Comparison of ENCODE assay signal across 8 cellular contexts in the genomic region with DNA sequence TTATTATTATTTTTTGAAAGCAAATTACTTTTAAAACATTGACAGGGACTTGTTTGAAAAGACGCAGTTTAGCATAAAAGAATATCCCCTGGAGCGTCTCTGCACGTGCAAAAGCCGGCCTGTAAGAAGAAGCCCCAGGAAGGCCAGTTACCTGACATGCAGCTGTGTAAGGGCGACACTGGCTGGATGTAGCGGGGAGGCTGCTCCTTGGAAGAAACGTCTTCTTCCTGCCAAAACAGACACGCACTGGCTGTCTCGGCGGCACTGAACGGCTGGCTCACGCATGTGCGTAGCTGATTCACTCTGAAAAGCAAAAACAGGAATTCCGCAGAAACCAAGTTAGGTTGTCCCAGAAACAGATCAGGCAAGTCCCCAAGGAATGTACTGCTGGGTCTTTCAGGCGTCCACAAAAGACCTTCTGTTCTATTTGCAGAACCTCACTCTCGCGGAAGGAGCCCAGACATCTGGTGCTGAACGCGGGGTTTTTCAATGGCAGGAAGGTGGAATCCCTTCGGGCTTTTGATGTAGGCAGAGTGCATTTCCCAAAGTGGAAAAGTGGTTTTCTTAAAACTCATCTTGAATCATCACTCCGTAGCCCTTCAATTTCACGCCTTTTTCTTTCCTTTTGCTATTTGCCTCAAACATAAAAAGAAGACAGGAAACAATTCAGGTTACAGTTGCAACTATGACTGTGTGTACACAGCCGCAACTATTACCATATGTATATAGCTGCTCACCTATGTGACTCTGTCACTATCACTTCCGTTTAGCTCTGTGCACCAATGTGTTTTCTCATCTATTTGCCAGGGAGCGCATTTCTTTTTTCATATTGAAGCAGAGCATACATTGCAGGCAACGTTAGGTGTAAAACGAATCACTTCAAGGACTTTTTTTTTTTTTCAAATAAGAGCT. TPM values are rescaled to one million over a fixed set of nuclear protein-coding genes. Genes with fewer than 3 reads are reported as not detected.
DNase-seq lines count a peak whose midpoint lies in the region; ATAC-seq, FAIRE-seq and TF ChIP-seq lines count a peak whose summit lies in the region.

No MANE protein-coding gene starts in this region.

- ATAC-seq in RWPE2 (ENCODE audit: low read depth) = peak; percentile 71

- H3K4me1 ChIP-seq in RWPE2 (ENCODE audit: insufficient read depth, poor library complexity, severe bottlenecking) (no peaks in the 10 kb centered on the region), kidney (ENCODE audit: control insufficient read depth in 1 of 2, insufficient read depth in 1 of 2, low read depth in 1 of 2, low read length in 2 of 2) (no peaks in the 10 kb centered on the region)

- H3K27me3 ChIP-seq in RWPE2 (ENCODE audit: insufficient read depth, poor library complexity, severe bottlenecking) = no peaks in the 10 kb centered on the region

- intact Hi-C loops in dendritic cell treated with granulocyte-macrophage colony-stimulating factor and Interleukin-4, amounts not matched to agents 40 ng/mL and 50 ng/mL, for 4 days (cut with micrococcal nuclease) = no loop called here
- intact Hi-C loops in kidney (cut with DNase I) = no loop called here

- CTCF ChIA-PET in GM10248 (lab: Yijun Ruan, JAX) = no interaction called here

- H3K36me3 Mint-ChIP-seq in dendritic cell treated with granulocyte-macrophage colony-stimulating factor and Interleukin-4, amounts not matched to agents 40 ng/mL and 50 ng/mL, for 4 days (ENCODE audit: low read depth) = no peaks in the 10 kb centered on the region

- peaks cover 2% of the 10 kb centered on the region for H3K27me3 Mint-ChIP-seq in dendritic cell treated with granulocyte-macrophage colony-stimulating factor and Interleukin-4, amounts not matched to agents 40 ng/mL and 50 ng/mL, for 4 days

- H3K27ac Mint-ChIP-seq in dendritic cell treated with granulocyte-macrophage colony-stimulating factor and Interleukin-4, amounts not matched to agents 40 ng/mL and 50 ng/mL, for 4 days = no peak overlapping the region

- TF ChIP-seq CTCF in RWPE2 (IDR thresholded peaks at IDR 0.05; ENCODE audit: poor library complexity, severe bottlenecking) (peak; percentile 17), kidney (IDR thresholded peaks at IDR 0.05; ENCODE audit: borderline replicate concordance, extremely low read depth, insufficient read depth) (no peak), GM10248 (IDR thresholded peaks at IDR 0.05; ENCODE audit: control extremely low read depth, extremely low read depth, low read depth, missing control alignments) (no peak)

- no peaks in the 10 kb centered on the region for H3K4me1 Mint-ChIP-seq in dendritic cell treated with granulocyte-macrophage colony-stimulating factor and Interleukin-4, amounts not matched to agents 40 ng/mL and 50 ng/mL, for 4 days (ENCODE audit: low read depth)

- peak overlapping the region; percentile 13 for H3K4me3 Mint-ChIP-seq in dendritic cell treated with granulocyte-macrophage colony-stimulating factor and Interleukin-4, amounts not matched to agents 40 ng/mL and 50 ng/mL, for 4 days

- DNase-seq in EH (ENCODE audit: low read depth) (peak; percentile 52), RWPE2 (ENCODE audit: low spot score) (no peak), nucleus accumbens (lab: John Stamatoyannopoulos, UW) (peak in 49 of 56 donors; percentile 1 to 67 (median 24)), NCI-H510A (lab: John Stamatoyannopoulos, UW) (no peak), kidney (no peak), NCI-H226 (no peak), GM10248 (ENCODE audit: extremely low spot score) (no peak)

- no peaks in the 10 kb centered on the region for H3K36me3 ChIP-seq in RWPE2 (ENCODE audit: low read depth)
- no peaks in the 10 kb centered on the region for H3K36me3 ChIP-seq in kidney (ENCODE audit: control insufficient read depth in 1 of 2, insufficient read depth in 2 of 2, low read length in 2 of 2)

- H3K27ac ChIP-seq in RWPE2 (ENCODE audit: poor library complexity, severe bottlenecking) (no peak overlapping the region), kidney (ENCODE audit: low read depth in 2 of 2, low read length in 2 of 2) (no peak overlapping the region)

- no peak overlapping the region for H3K4me3 ChIP-seq in RWPE2 (ENCODE audit: severe bottlenecking)
- no peak overlapping the region for H3K4me3 ChIP-seq in kidney (ENCODE audit: low read length in 2 of 2)

- H3K9ac ChIP-seq in kidney (ENCODE audit: low read length in 2 of 2) = no peak overlapping the region

- H3K9me3 ChIP-seq in RWPE2 (ENCODE audit: severe bottlenecking) (no peaks in the 10 kb centered on the region), kidney (ENCODE audit: control insufficient read depth in 1 of 2, low read length in 2 of 2) (no peaks in the 10 kb centered on the region)

- FAIRE-seq in kidney (lab: Jason Lieb, UNC) = no peak

- POLR2A ChIA-PET in GM10248 (lab: Yijun Ruan, JAX) = no interaction called here

- H3K9me3 Mint-ChIP-seq in dendritic cell treated with granulocyte-macrophage colony-stimulating factor and Interleukin-4, amounts not matched to agents 40 ng/mL and 50 ng/mL, for 4 days = no peaks in the 10 kb centered on the region

RNA-seq across cellular contexts. Expression of a gene that starts 38.1 kb away (rescaled TPM):
- not detected for total RNA-seq in kidney
- polyA plus RNA-seq in kidney (ENCODE audit: insufficient read depth, low read depth, low replicate concordance) = not detected

RNA-seq across cellular contexts. Expression of a gene that starts 39.1 kb away (rescaled TPM):
- 106 TPM for total RNA-seq in kidney
- 35.4 TPM for polyA plus RNA-seq in kidney (ENCODE audit: insufficient read depth, low read depth, low replicate concordance)

Comparison
In these comparisons a context has a peak if more than half of its experiments do, and no peak if none do; other contexts are left out.
1. DNase-seq: peak in EH (single experiment) and nucleus accumbens (49 of 56); none in RWPE2 (single experiment), NCI-H510A (single experiment), kidney (single experiment), NCI-H226 (single experiment) and GM10248 (single experiment).